Comparison of ENCODE assay signal across 15 cellular contexts in the genomic region with DNA sequence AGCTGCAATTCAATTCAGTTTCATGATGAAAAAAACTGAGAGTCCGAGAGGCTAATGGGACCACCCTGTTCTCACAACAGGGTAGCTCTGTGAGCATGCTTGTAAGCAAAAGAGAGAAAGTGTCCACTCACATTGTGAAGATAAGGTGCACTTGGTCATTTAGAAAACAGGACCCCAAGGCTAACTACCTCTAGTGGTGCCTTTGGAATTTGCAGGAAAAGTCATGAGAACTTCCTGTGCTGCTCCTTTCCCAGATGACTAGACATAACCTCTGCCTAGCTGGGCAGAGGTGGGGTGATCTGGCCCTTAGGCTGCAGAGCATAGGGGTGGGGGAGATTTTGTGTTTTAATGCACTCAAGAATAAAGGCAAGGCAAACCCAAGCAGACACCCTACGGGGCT.
DNase-seq lines count a peak whose midpoint lies in the region; ATAC-seq and TF ChIP-seq lines count a peak whose summit lies in the region.
"Had no signal": no experiment of that assay in that cellular context is flagged by ENCODE, and none has a peak within 500 bp of the region (broad histone marks: within the 10 kb centered on the region; RNA-seq: fewer than 3 reads in every experiment).

No MANE protein-coding gene starts in this region.

- no peak overlapping the region for H2AFZ ChIP-seq in hepatocyte

- no peaks in the 10 kb centered on the region for H4K20me1 ChIP-seq in hepatocyte (ENCODE audit: insufficient read depth, poor library complexity, severe bottlenecking)

- H3K9me3 Mint-ChIP-seq in activated naive CD4-positive, alpha-beta T cell treated with anti-CD3 and anti-CD28 coated beads, Interleukin-2, amount 50 U/mL, for 72 hours, result no peaks in the 10 kb centered on the region
- H3K9me3 Mint-ChIP-seq: activated CD8-positive, alpha-beta T cell treated with anti-CD3 and anti-CD28 coated beads for 36 hours; activated naive CD4-positive, alpha-beta T cell treated with anti-CD3 and anti-CD28 coated beads, Interleukin-2, amount 50 U/mL, for 24 hours had no signal

- peaks cover 70% of the 10 kb centered on the region for H3K27me3 ChIP-seq in A673 (replicated peaks; ENCODE audit: insufficient read depth, low read depth, low read length, poor library complexity)
- H3K27me3 ChIP-seq in hepatocyte, result peaks cover 3% of the 10 kb centered on the region

- H3K27ac ChIP-seq in A673 (ENCODE audit: low read depth, low read length, poor library complexity, severe bottlenecking), result no peak overlapping the region
- H3K27ac ChIP-seq in hepatocyte, result no peak overlapping the region
- H3K27ac ChIP-seq: coronary artery had no signal

- intact Hi-C loops in A673 (cut with micrococcal nuclease; ENCODE audit: unreplicated experiment), result no loop called here

- no peaks in the 10 kb centered on the region for H3K36me3 ChIP-seq in A673 (ENCODE audit: insufficient read depth, low read length, poor library complexity, severe bottlenecking)
- no peaks in the 10 kb centered on the region for H3K36me3 ChIP-seq in hepatocyte (replicated peaks; ENCODE audit: insufficient read depth, low read depth)

- H3K9me2 ChIP-seq in hepatocyte (replicated peaks; ENCODE audit: insufficient read depth), result no peaks in the 10 kb centered on the region

- ATAC-seq in activated naive CD4-positive, alpha-beta T cell treated with anti-CD3 and anti-CD28 coated beads, Interleukin-2, amount 50 U/mL, for 72 hours, result no peak
- ATAC-seq in HG03280 (IDR thresholded peaks at IDR 0.05; ENCODE audit: unreplicated experiment), result no peak
- ATAC-seq: activated CD8-positive, alpha-beta T cell treated with anti-CD3 and anti-CD28 coated beads for 36 hours; stimulated activated naive CD8-positive, alpha-beta T cell treated with anti-CD3 and anti-CD28 coated beads, Interleukin-15, Interleukin-2, amounts not matched to agents 100 U/mL and 50 U/mL, for 24 hours had no signal

- H3K4me1 ChIP-seq in A673 (ENCODE audit: insufficient read depth, low read length, poor library complexity, severe bottlenecking) (no peaks in the 10 kb centered on the region), hepatocyte (ENCODE audit: insufficient read depth) (no peaks in the 10 kb centered on the region)

- H3K4me3 ChIP-seq in A673 (ENCODE audit: low read depth, low read length, poor library complexity, severe bottlenecking) (no peak overlapping the region), hepatocyte (no peak overlapping the region)
- H3K4me3 ChIP-seq: coronary artery had no signal

- no peaks in the 10 kb centered on the region for H3K36me3 Mint-ChIP-seq in activated naive CD4-positive, alpha-beta T cell treated with anti-CD3 and anti-CD28 coated beads, Interleukin-2, amount 50 U/mL, for 72 hours
- H3K36me3 Mint-ChIP-seq: activated naive CD4-positive, alpha-beta T cell treated with anti-CD3 and anti-CD28 coated beads, Interleukin-2, amount 50 U/mL, for 24 hours had no signal

- no peak overlapping the region for H3K4me2 ChIP-seq in hepatocyte

- DNase-seq in A673 (ENCODE audit: low spot score), result no peak
- peak; percentile 10 for DNase-seq in H4 (ENCODE audit: low spot score)
- peak; percentile 6 for DNase-seq in RPMI7951 (ENCODE audit: low read depth)
- DNase-seq in hepatocyte (ENCODE audit: low spot score), result no peak
- DNase-seq in activated naive CD4-positive, alpha-beta T cell treated with anti-CD3 and anti-CD28 coated beads, Interleukin-2, amount 50 U/mL, for 72 hours (ENCODE audit: low spot score in 2 of 2), result no peak
- no peak for DNase-seq in anterior cingulate cortex (lab: John Stamatoyannopoulos, UW)
- DNase-seq in T-helper 9 cell, result no peak
- DNase-seq: activated CD8-positive, alpha-beta T cell treated with anti-CD3 and anti-CD28 coated beads for 36 hours; NCI-H2171; retina; stimulated activated naive CD8-positive, alpha-beta T cell treated with anti-CD3 and anti-CD28 coated beads, Interleukin-15, Interleukin-2, amounts not matched to agents 100 U/mL and 50 U/mL, for 24 hours had no signal

- H3K79me2 ChIP-seq in hepatocyte, result no peaks in the 10 kb centered on the region

- peak; percentile 29; the same call in 1 of the 2 replicates for TF ChIP-seq CTCF in A673 (conservative IDR thresholded peaks at IDR 0.05; ENCODE audit: low read depth, low read length)
- peak; percentile 6 for TF ChIP-seq CTCF in hepatocyte (IDR thresholded peaks at IDR 0.05; ENCODE audit: poor library complexity)

- no TSS peak for BruUV-seq in A673 (replicated peaks; lab: Mats Ljungman, UMichigan)

- H3K9me3 ChIP-seq in A673 (ENCODE audit: low read depth, low read length, poor library complexity, severe bottlenecking) (no peaks in the 10 kb centered on the region), hepatocyte (ENCODE audit: low read depth) (no peaks in the 10 kb centered on the region)

- 84% methylated on average over 2 of the region's 2 CpGs for WGBS in hepatocyte (ENCODE audit: low lambda C conversion rate, missing lambda C conversion rate)

- H3K27ac Mint-ChIP-seq in activated naive CD4-positive, alpha-beta T cell treated with anti-CD3 and anti-CD28 coated beads, Interleukin-2, amount 50 U/mL, for 72 hours, result no peak overlapping the region
- H3K27ac Mint-ChIP-seq: activated CD8-positive, alpha-beta T cell treated with anti-CD3 and anti-CD28 coated beads for 36 hours; activated naive CD4-positive, alpha-beta T cell treated with anti-CD3 and anti-CD28 coated beads, Interleukin-2, amount 50 U/mL, for 24 hours; B cell had no signal

- POLR2A ChIA-PET in A673 (lab: Charles Lee; ENCODE audit: low non-redundant PET), result no interaction called here

- CTCF ChIA-PET in A673 (lab: Charles Lee), result no interaction called here

Comparison
In these comparisons a context has a peak if more than half of its experiments do, and no peak if none do; other contexts are left out.
1. DNase-seq: peak in H4 (single experiment) and RPMI7951 (single experiment); none in A673 (single experiment), hepatocyte (single experiment), activated naive CD4-positive, alpha-beta T cell treated with anti-CD3 and anti-CD28 coated beads, Interleukin-2, amount 50 U/mL, for 72 hours (0 of 2), anterior cingulate cortex (0 of 58) and T-helper 9 cell (single experiment).